In the genomic region with DNA sequence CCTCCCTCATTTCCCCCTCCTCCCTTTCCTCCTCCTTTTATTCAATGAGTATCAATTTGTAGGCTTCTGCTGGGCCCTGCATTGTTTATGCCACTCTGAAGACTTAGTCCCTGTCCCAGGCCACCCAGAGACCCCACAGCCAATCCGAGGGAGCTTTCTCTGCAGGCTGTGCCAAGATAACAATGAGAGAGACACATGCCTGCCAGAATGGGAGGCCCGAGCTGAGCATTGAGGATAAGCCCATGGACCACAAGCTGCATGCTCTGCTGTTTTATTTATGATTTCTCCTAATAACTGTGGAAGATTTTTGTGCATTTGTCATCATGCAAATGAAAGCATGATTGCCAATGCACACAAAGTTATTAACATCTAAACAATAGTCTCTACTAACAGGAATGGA, we compare ENCODE assay signal across 14 cellular contexts.
"Had no signal": no experiment of that assay in that cellular context is flagged by ENCODE, and none has a peak within 500 bp of the region (broad histone marks: within the 10 kb centered on the region; RNA-seq: fewer than 3 reads in every experiment).

No MANE protein-coding gene starts in this region.

- ATAC-seq: activated CD4-positive, alpha-beta T cell treated with anti-CD3 and anti-CD28 coated beads for 36 hours; activated naive CD4-positive, alpha-beta T cell treated with anti-CD3 and anti-CD28 coated beads, Interleukin-2, amount 50 U/mL, for 72 hours; gastrocnemius medialis; left lobe of liver; stimulated activated naive CD8-positive, alpha-beta T cell treated with anti-CD3 and anti-CD28 coated beads, Interleukin-15, Interleukin-2, amounts not matched to agents 100 U/mL and 50 U/mL, for 24 hours; WTC11 had no signal

- DNase-seq: activated CD4-positive, alpha-beta T cell treated with anti-CD3 and anti-CD28 coated beads for 36 hours; activated CD4-positive, alpha-beta T cell treated with anti-CD3 and anti-CD28 coated beads, Interleukin-2, amount 50 U/mL, for 48 hours; activated gamma-delta T cell treated with Interleukin-2 at 50 U/mL for 16 hours; adrenal gland; caudate nucleus; gastrocnemius medialis; head of caudate nucleus; kidney; midbrain; nucleus accumbens; stimulated activated naive CD8-positive, alpha-beta T cell treated with anti-CD3 and anti-CD28 coated beads, Interleukin-15, Interleukin-2, amounts not matched to agents 100 U/mL and 50 U/mL, for 24 hours had no signal
